ENCODE assay signal across 10 cellular contexts in the genomic region with DNA sequence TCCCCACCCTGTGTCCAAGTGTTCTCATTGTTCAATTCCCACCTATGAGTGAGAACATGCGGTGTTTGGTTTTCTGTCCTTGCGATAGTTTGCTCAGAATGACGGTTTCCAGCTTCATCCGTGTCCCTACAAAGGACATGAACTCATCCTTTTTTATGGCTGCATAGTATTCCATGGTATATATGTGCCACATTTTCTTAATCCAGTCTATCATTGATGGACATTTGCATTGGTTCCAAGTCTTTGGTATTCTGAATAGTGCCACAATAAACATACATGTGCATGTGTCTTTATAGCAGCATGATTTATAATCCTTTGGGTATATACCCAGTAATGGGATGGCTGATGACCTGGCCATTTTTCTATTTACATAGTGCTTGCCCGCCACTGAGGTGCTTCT. TPM values are rescaled to one million over a fixed set of nuclear protein-coding genes. Genes with fewer than 3 reads are reported as not detected.
DNase-seq lines count a peak whose midpoint lies in the region; ATAC-seq and TF ChIP-seq lines count a peak whose summit lies in the region.
"Not testable (repeated sequence)": the region's sequence is repeated elsewhere in the genome, so short reads cannot be mapped to it uniquely, and the experiment has no call there.
"Had no signal": no experiment of that assay in that cellular context is flagged by ENCODE, and none has a peak within 500 bp of the region (broad histone marks: within the 10 kb centered on the region; RNA-seq: fewer than 3 reads in every experiment).

No MANE protein-coding gene starts in this region.

- BruUV-seq in PC-9 (replicated peaks; lab: Mats Ljungman, UMichigan): not testable (repeated sequence)

- not testable (repeated sequence) for H3K36me3 ChIP-seq in GM23248 (ENCODE audit: low read depth); PC-9 (ENCODE audit: low read depth); breast epithelium; gastrocnemius medialis

- H2AFZ ChIP-seq in GM23248 (peak overlapping the region; percentile 90), PC-9 (peak overlapping the region; percentile 88; the same call in 1 of the 2 replicates)

- not testable (repeated sequence) for ATAC-seq in activated CD8-positive, alpha-beta T cell treated with anti-CD3 and anti-CD28 coated beads, Interleukin-2, amount 10 ng/mL, durations not matched to agents 7 days and 5 days; naive B cell (ENCODE audit: low read depth in 2 of 2); gastrocnemius medialis

- H3K4me1 ChIP-seq in GM23248 (ENCODE audit: insufficient read depth): peaks cover 36% of the 10 kb centered on the region
- H3K4me1 ChIP-seq in PC-9 (replicated peaks; ENCODE audit: insufficient read depth): peaks cover 17% of the 10 kb centered on the region
- H3K4me1 ChIP-seq in breast epithelium: not testable (repeated sequence)
- H3K4me1 ChIP-seq in gastrocnemius medialis: peaks cover 27 to 31% of the 10 kb centered on the region in 2 donors

- TF ChIP-seq CTCF in PC-9 (conservative IDR thresholded peaks at IDR 0.05); breast epithelium (IDR thresholded peaks at IDR 0.05); glutamatergic neuron (IDR thresholded peaks at IDR 0.05; ENCODE audit: partially characterized antibody, unreplicated experiment); gastrocnemius medialis (IDR thresholded peaks at IDR 0.05 in 4 of 5, conservative IDR thresholded peaks at IDR 0.05 in 1 of 5): not testable (repeated sequence)

- not testable (repeated sequence) for H3K9me3 Mint-ChIP-seq in activated CD8-positive, alpha-beta T cell treated with anti-CD3 and anti-CD28 coated beads, Interleukin-2, amount 10 ng/mL, durations not matched to agents 7 days and 5 days (ENCODE audit: insufficient read depth); glutamatergic neuron (ENCODE audit: unreplicated experiment); naive B cell

- peak overlapping the region; percentile 87 for H3K4me3 Mint-ChIP-seq in activated CD8-positive, alpha-beta T cell treated with anti-CD3 and anti-CD28 coated beads, Interleukin-2, amount 10 ng/mL, durations not matched to agents 7 days and 5 days
- H3K4me3 Mint-ChIP-seq in glutamatergic neuron (ENCODE audit: unreplicated experiment) (peak overlapping the region; percentile 90), naive B cell (peak overlapping the region; percentile 90 to 98 (median 96))

- H3K27ac Mint-ChIP-seq in activated CD8-positive, alpha-beta T cell treated with anti-CD3 and anti-CD28 coated beads, Interleukin-2, amount 10 ng/mL, durations not matched to agents 7 days and 5 days: peak overlapping the region; percentile 93
- H3K27ac Mint-ChIP-seq in glutamatergic neuron (ENCODE audit: unreplicated experiment): not testable (repeated sequence)
- peak overlapping the region; percentile 97 to 99 (median 98) for H3K27ac Mint-ChIP-seq in naive B cell

- intact Hi-C loops in PC-9 (cut with micrococcal nuclease; ENCODE audit: unreplicated experiment) (loop anchor here (5.0 to 10.0 kb wide), 2 partner anchors 241 to 409 kb away; a partner anchor contains a TSS), gastrocnemius medialis (cut with DNase I; ENCODE audit: low total_unique reads) (loop anchor here (5.0 to 10.0 kb wide), 2 partner anchors 409 to 499 kb away; a partner anchor contains a TSS)
- intact Hi-C loops in breast epithelium (cut with DNase I; ENCODE audit: low total_unique reads): not testable (repeated sequence)

- H4K20me1 ChIP-seq in GM23248 (ENCODE audit: insufficient read depth); PC-9 (ENCODE audit: insufficient read depth): not testable (repeated sequence)

- not testable (repeated sequence) for H3K9ac ChIP-seq in GM23248

- H3K4me3 ChIP-seq in GM23248 (peak overlapping the region; percentile 92), PC-9 (peak overlapping the region; percentile 70; the same call in 1 of the 2 replicates), breast epithelium (peak overlapping the region in 2 of 3 donors; percentile 96 to 100), gastrocnemius medialis (peak overlapping the region in 3 of 4 donors; percentile 86 to 100 (median 87))

- H3K36me3 Mint-ChIP-seq in activated CD8-positive, alpha-beta T cell treated with anti-CD3 and anti-CD28 coated beads, Interleukin-2, amount 10 ng/mL, durations not matched to agents 7 days and 5 days (ENCODE audit: low read depth): peaks cover 28% of the 10 kb centered on the region
- H3K36me3 Mint-ChIP-seq in glutamatergic neuron (ENCODE audit: unreplicated experiment); naive B cell: not testable (repeated sequence)

- peaks cover 12% of the 10 kb centered on the region; the same call in 1 of the 2 replicates for H3K27me3 ChIP-seq in GM23248 (replicated peaks; ENCODE audit: insufficient read depth)
- H3K27me3 ChIP-seq in PC-9 (ENCODE audit: insufficient read depth, low read depth); breast epithelium; gastrocnemius medialis: not testable (repeated sequence)

- peaks cover 40% of the 10 kb centered on the region for H3K4me1 Mint-ChIP-seq in activated CD8-positive, alpha-beta T cell treated with anti-CD3 and anti-CD28 coated beads, Interleukin-2, amount 10 ng/mL, durations not matched to agents 7 days and 5 days (ENCODE audit: low read depth)
- H3K4me1 Mint-ChIP-seq in glutamatergic neuron (ENCODE audit: low read depth, unreplicated experiment): not testable (repeated sequence)
- peaks cover 33 to 45% (median 34%) of the 10 kb centered on the region in 3 donors for H3K4me1 Mint-ChIP-seq in naive B cell

- 58 to 62% methylated on average over 5 of the region's 5 CpGs for WGBS in GM23248 (ENCODE audit: low coverage in 1 of 2, low lambda C conversion rate in 2 of 2, missing lambda C conversion rate in 2 of 2), 2 experiments

- H3K9me2 ChIP-seq in GM23248 (ENCODE audit: insufficient read depth); PC-9 (ENCODE audit: insufficient read depth): not testable (repeated sequence)

- H3K27ac ChIP-seq in GM23248, PC-9: not testable (repeated sequence)
- peak overlapping the region; percentile 97 to 98 for H3K27ac ChIP-seq in breast epithelium
- H3K27ac ChIP-seq in gastrocnemius medialis: peak overlapping the region in 3 of 4 donors; percentile 95 to 98 (median 97)

- H3K9me3 ChIP-seq in GM23248 (ENCODE audit: low read depth); PC-9 (ENCODE audit: insufficient read depth, low read depth); breast epithelium; gastrocnemius medialis: not testable (repeated sequence)

- H3K4me2 ChIP-seq in GM23248 (ENCODE audit: unreplicated experiment) (peak overlapping the region; percentile 95), PC-9 (peak overlapping the region; percentile 83)

- POLR2A ChIA-PET in PC-9 (lab: Charles Lee; ENCODE audit: unreplicated experiment): interaction anchor here (0.7 kb wide), 1 partner anchor 8 kb away, joined by 3 read pairs; no protein-coding TSS in a partner anchor
- POLR2A ChIA-PET in activated CD8-positive, alpha-beta T cell treated with anti-CD3 and anti-CD28 coated beads, Interleukin-2, amount 10 ng/mL, durations not matched to agents 7 days and 5 days (lab: Charles Lee): interaction anchor here (0.6 to 2.3 kb wide), 2 partner anchors 23 to 134 kb away, joined by 3 to 13 read pairs; no protein-coding TSS in a partner anchor

- in situ Hi-C loops in GM23248 (cut with MboI): not testable (repeated sequence)
- in situ Hi-C loops in gastrocnemius medialis (cut with MboI; ENCODE audit: low sequenced_read_pairs in 4 of 4): loop anchor here in 1 of 4 donors (10.0 kb wide), 1 partner anchor 71 kb away; a partner anchor contains a TSS

- H3K79me2 ChIP-seq in GM23248 (ENCODE audit: insufficient read depth): peaks cover 34% of the 10 kb centered on the region
- H3K79me2 ChIP-seq in PC-9 (ENCODE audit: low read depth): peaks cover 42% of the 10 kb centered on the region

- H3F3A ChIP-seq in GM23248 (ENCODE audit: insufficient read depth): peaks cover 34% of the 10 kb centered on the region
- not testable (repeated sequence) for H3F3A ChIP-seq in PC-9 (ENCODE audit: insufficient read depth, low read depth)

- CTCF ChIA-PET in PC-9 (lab: Charles Lee): not testable (repeated sequence)
- CTCF ChIA-PET in activated CD8-positive, alpha-beta T cell treated with anti-CD3 and anti-CD28 coated beads, Interleukin-2, amount 10 ng/mL, durations not matched to agents 7 days and 5 days (lab: Charles Lee): interaction anchor here (2.2 kb wide), 1 partner anchor 21 kb away, joined by 13 read pairs; no protein-coding TSS in a partner anchor

- not testable (repeated sequence) for H3K27me3 Mint-ChIP-seq in activated CD8-positive, alpha-beta T cell treated with anti-CD3 and anti-CD28 coated beads, Interleukin-2, amount 10 ng/mL, durations not matched to agents 7 days and 5 days (ENCODE audit: low read depth); naive B cell
- peaks cover 11% of the 10 kb centered on the region for H3K27me3 Mint-ChIP-seq in glutamatergic neuron (ENCODE audit: unreplicated experiment)

- not testable (repeated sequence) for TF ChIP-seq POLR2A in breast epithelium (IDR thresholded peaks at IDR 0.05); gastrocnemius medialis (IDR thresholded peaks at IDR 0.05)

- not testable (repeated sequence) for DNase-seq in GM23248; PC-9; activated CD8-positive, alpha-beta T cell treated with anti-CD3 and anti-CD28 coated beads, Interleukin-2, amount 10 ng/mL, durations not matched to agents 7 days and 5 days; breast epithelium (ENCODE audit: low spot score in 2 of 2); glutamatergic neuron; naive B cell; gastrocnemius medialis

RNA-seq across cellular contexts. Expression of a gene that starts 0.8 kb away (rescaled TPM):
- total RNA-seq in GM23248 (2014; rRNA removed; shearing (Covaris generic)): 69.1 and 74.5 TPM in 2 replicates
- polyA plus RNA-seq in GM23248 (2016; fragmentation: Nextera tagmentation; extraction: Ambion mirVana) (152 and 162 TPM in 2 replicates), naive B cell (ENCODE audit: low read depth in 6 of 6) (100 to 1,000 TPM; 101 to 151 (median 133) TPM)
- total RNA-seq in PC-9 (2021) (88.1 and 91.8 TPM in 2 replicates), breast epithelium (100 to 1,000 TPM in 2 of 3 donors, 10 to 100 TPM in 1; 85.6 to 122 (median 102) TPM), glutamatergic neuron (ENCODE audit: unreplicated experiment) (40.6 TPM), gastrocnemius medialis (100 to 1,000 TPM in 1 of 4 donors, 10 to 100 TPM in 3; 47.9 to 108 (median 79.6) TPM)
- 10 to 100 TPM; 62.4 to 72.2 TPM for total RNA-seq in activated CD8-positive, alpha-beta T cell treated with anti-CD3 and anti-CD28 coated beads, Interleukin-2, amount 10 ng/mL, durations not matched to agents 7 days and 5 days

RNA-seq across cellular contexts. Expression of a gene that starts 29.1 kb away (rescaled TPM):
- total RNA-seq in GM23248 (2014; rRNA removed; shearing (Covaris generic)): not detected in 2 replicates
- polyA plus RNA-seq in GM23248 (2016; fragmentation: Nextera tagmentation; extraction: Ambion mirVana) (not detected in 2 replicates), naive B cell (ENCODE audit: low read depth in 6 of 6) (not detected)
- total RNA-seq in PC-9 (2021) (196 and 323 TPM in 2 replicates), breast epithelium (1 to 10 TPM in 2 of 3 donors, not detected in 1; 4.4 to 7.5 TPM), glutamatergic neuron (ENCODE audit: unreplicated experiment) (1.3 TPM), gastrocnemius medialis (1 to 10 TPM in 1 of 4 donors, under 1 TPM in 2, not detected in 1; 0.49 to 1.4 (median 0.61) TPM)
- not detected for total RNA-seq in activated CD8-positive, alpha-beta T cell treated with anti-CD3 and anti-CD28 coated beads, Interleukin-2, amount 10 ng/mL, durations not matched to agents 7 days and 5 days
- total RNA-seq: glomerular endothelial cell; kidney epithelial cell; T-helper 2 cell treated with Interferon-gamma antibody and Interleukin-4, amounts not matched to agents 100 ng/mL and 5 ng/mL, for 36 hours had no signal

RNA-seq across cellular contexts. Expression of a gene that starts 33.8 kb away (rescaled TPM):
- 0.11 and 0.51 TPM in 2 replicates for total RNA-seq in GM23248 (2014; rRNA removed; shearing (Covaris generic))
- polyA plus RNA-seq in GM23248 (2016; fragmentation: Nextera tagmentation; extraction: Ambion mirVana) (0.06 TPM in 1 of 2 replicates, not detected in the other), naive B cell (ENCODE audit: low read depth in 6 of 6) (under 1 TPM in 1 of 6 donors, not detected in 5; 0.16 TPM)
- total RNA-seq in PC-9 (2021) (0.50 and 1.5 TPM in 2 replicates), breast epithelium (1 to 10 TPM in 2 of 3 donors, under 1 TPM in 1; 0.88 to 2.6 (median 2.1) TPM), glutamatergic neuron (ENCODE audit: unreplicated experiment) (1.9 TPM), gastrocnemius medialis (100 to 1,000 TPM; 123 to 554 (median 266) TPM)
- total RNA-seq in activated CD8-positive, alpha-beta T cell treated with anti-CD3 and anti-CD28 coated beads, Interleukin-2, amount 10 ng/mL, durations not matched to agents 7 days and 5 days: not detected
- total RNA-seq: T-helper 2 cell treated with Interferon-gamma antibody and Interleukin-4, amounts not matched to agents 100 ng/mL and 5 ng/mL, for 36 hours had no signal

RNA-seq across cellular contexts. Expression of a gene that starts 58.7 kb away (rescaled TPM):
- 3.5 and 4.3 TPM in 2 replicates for total RNA-seq in GM23248 (2014; rRNA removed; shearing (Covaris generic))
- 2.0 and 2.8 TPM in 2 replicates for polyA plus RNA-seq in GM23248 (2016; fragmentation: Nextera tagmentation; extraction: Ambion mirVana)
- 52.9 and 74.9 TPM in 2 replicates for total RNA-seq in PC-9 (2021)
- 1 to 10 TPM; 2.8 to 3.6 TPM for total RNA-seq in activated CD8-positive, alpha-beta T cell treated with anti-CD3 and anti-CD28 coated beads, Interleukin-2, amount 10 ng/mL, durations not matched to agents 7 days and 5 days
- total RNA-seq in breast epithelium: 10 to 100 TPM in 2 of 3 donors, 1 to 10 TPM in 1; 1.3 to 24.0 (median 17.7) TPM
- total RNA-seq in glutamatergic neuron (ENCODE audit: unreplicated experiment): 79.5 TPM
- 1 to 10 TPM in 1 of 6 donors, under 1 TPM in 5; 0.25 to 1.9 (median 0.94) TPM for polyA plus RNA-seq in naive B cell (ENCODE audit: low read depth in 6 of 6)
- total RNA-seq in gastrocnemius medialis: 1 to 10 TPM in 2 of 4 donors, under 1 TPM in 2; 0.51 to 7.3 (median 2.0) TPM

Comparison
In these comparisons a context has a peak if more than half of its experiments do, and no peak if none do; other contexts are left out.
1. RNA of a gene that starts 29.1 kb away (total RNA-seq): 196 to 323 TPM in PC-9; 4.4 to 7.5 TPM in breast epithelium, 1.3 TPM in glutamatergic neuron (single experiment), 0.49 to 1.4 TPM in gastrocnemius medialis, not detected in GM23248 and not detected in activated CD8-positive, alpha-beta T cell treated with anti-CD3 and anti-CD28 coated beads, Interleukin-2, amount 10 ng/mL, durations not matched to agents 7 days and 5 days; every median in the first group is over 10 times any median in the second.
2. RNA of a gene that starts 33.8 kb away (total RNA-seq): 123 to 554 TPM in gastrocnemius medialis; 0.88 to 2.6 TPM in breast epithelium, 1.9 TPM in glutamatergic neuron (single experiment), 0.50 to 1.5 TPM in PC-9, 0.11 to 0.51 TPM in GM23248 and not detected in activated CD8-positive, alpha-beta T cell treated with anti-CD3 and anti-CD28 coated beads, Interleukin-2, amount 10 ng/mL, durations not matched to agents 7 days and 5 days; every median in the first group is over 10 times any median in the second.
3. Peak in every context shown above with its lines, with median percentiles within 50 percentile points of each other: H3K4me3 ChIP-seq and H3K4me3 Mint-ChIP-seq.